In genomic region chr6:130843575-130844320, GRCh38 we compare ENCODE assay signal across 8 cellular contexts. TPM values are rescaled to one million over a fixed set of nuclear protein-coding genes. Genes with fewer than 3 reads are reported as not detected.
DNase-seq lines count a peak whose midpoint lies in the region; ATAC-seq and TF ChIP-seq lines count a peak whose summit lies in the region.

No MANE protein-coding gene starts in this region.

- TF ChIP-seq CTCF in PC-9 (conservative IDR thresholded peaks at IDR 0.05) (peak; percentile 82), epithelial cell of esophagus (IDR thresholded peaks at IDR 0.05; ENCODE audit: insufficient read depth, low read depth, low read length, missing control alignments) (peak; percentile 51)

- POLR2A ChIA-PET in PC-9 (lab: Charles Lee; ENCODE audit: unreplicated experiment) = no interaction called here

- no peaks in the 10 kb centered on the region for H3K9me2 ChIP-seq in PC-9 (ENCODE audit: insufficient read depth)

- H3K79me2 ChIP-seq in PC-9 (ENCODE audit: low read depth) = no peaks in the 10 kb centered on the region

- no peaks in the 10 kb centered on the region for H4K20me1 ChIP-seq in PC-9 (ENCODE audit: insufficient read depth)

- H3K9me3 ChIP-seq in PC-9 (ENCODE audit: insufficient read depth, low read depth) = no peaks in the 10 kb centered on the region

- H3F3A ChIP-seq in PC-9 (ENCODE audit: insufficient read depth, low read depth) = no peaks in the 10 kb centered on the region

- H2AFZ ChIP-seq in PC-9 = no peak overlapping the region

- H3K27me3 ChIP-seq in PC-9 (ENCODE audit: insufficient read depth, low read depth) = no peaks in the 10 kb centered on the region

- DNase-seq in D341Med (ENCODE audit: low spot score) (peak; percentile 49), PC-9 (no peak), epithelial cell of esophagus (ENCODE audit: low read depth) (peak; percentile 43), non-pigmented ciliary epithelial cell (ENCODE audit: low read depth) (peak; percentile 6), C1 segment of cervical spinal cord (lab: John Stamatoyannopoulos, UW) (no peak), NCI-H1048 (lab: John Stamatoyannopoulos, UW) (no peak)

- H3K4me2 ChIP-seq in PC-9 = no peak overlapping the region

- no peaks in the 10 kb centered on the region for H3K4me1 ChIP-seq in PC-9 (replicated peaks; ENCODE audit: insufficient read depth)

- CTCF ChIA-PET in PC-9 (lab: Charles Lee) = no interaction called here

- no peak overlapping the region for H3K27ac ChIP-seq in PC-9

- BruUV-seq in PC-9 (replicated peaks; lab: Mats Ljungman, UMichigan) = no TSS peak

- H3K4me3 ChIP-seq in PC-9 (no peak overlapping the region), epithelial cell of esophagus (ENCODE audit: low read length) (no peak overlapping the region)

- intact Hi-C loops in PC-9 (cut with micrococcal nuclease; ENCODE audit: unreplicated experiment) = loop anchor here (1.0 to 10.0 kb wide), 2 partner anchors 521 to 779 kb away; no protein-coding TSS in a partner anchor

- ATAC-seq in GM18909 (IDR thresholded peaks at IDR 0.05; ENCODE audit: poor library complexity, unreplicated experiment) (peak; percentile 84), HG03175 (IDR thresholded peaks at IDR 0.05; ENCODE audit: unreplicated experiment) (peak; percentile 70)

- H3K36me3 ChIP-seq in PC-9 (ENCODE audit: low read depth) = no peaks in the 10 kb centered on the region

RNA-seq across cellular contexts. Expression of gene SMLR1, which starts 16.5 kb away (rescaled TPM):
- total RNA-seq in PC-9 (2021) = not detected in 2 replicates

Comparison
In these comparisons a context has a peak if more than half of its experiments do, and no peak if none do; other contexts are left out.
1. DNase-seq: peak in D341Med (single experiment), epithelial cell of esophagus (single experiment) and non-pigmented ciliary epithelial cell (single experiment); none in PC-9 (0 of 2), C1 segment of cervical spinal cord (0 of 14) and NCI-H1048 (single experiment).